24 cellular contexts compared by ENCODE assay signal in genomic region chr15:41637086-41637485, GRCh38. TPM values are rescaled to one million over a fixed set of nuclear protein-coding genes. Genes with fewer than 3 reads are reported as not detected.
DNase-seq lines count a peak whose midpoint lies in the region; ATAC-seq, FAIRE-seq and TF ChIP-seq lines count a peak whose summit lies in the region.
"Had no signal": no experiment of that assay in that cellular context is flagged by ENCODE, and none has a peak within 500 bp of the region (broad histone marks: within the 10 kb centered on the region; RNA-seq: fewer than 3 reads in every experiment).

No MANE protein-coding gene starts in this region.

- no peak overlapping the region for H3K4me3 Mint-ChIP-seq in endothelial cell (ENCODE audit: unreplicated experiment)
- no peak overlapping the region for H3K4me3 Mint-ChIP-seq in activated CD8-positive, alpha-beta T cell treated with anti-CD3 and anti-CD28 coated beads, Interleukin-2, amount 10 ng/mL, durations not matched to agents 7 days and 5 days
- H3K4me3 Mint-ChIP-seq: B cell; CD4-positive, CD25-positive, alpha-beta regulatory T cell; CD8-positive, alpha-beta memory T cell; HFFc6 had no signal

- no TSS peak for BruUV-seq in HepG2 (replicated peaks; lab: Mats Ljungman, UMichigan)
- BruUV-seq in Panc1 (replicated peaks; lab: Mats Ljungman, UMichigan) = TSS peak; percentile 33

- no peak for TF ChIP-seq EP300 in HepG2 (IDR thresholded peaks at IDR 0.05; ENCODE audit: low read depth in 2 of 2, low read length in 2 of 2)
- no peak for TF ChIP-seq EP300 in HepG2 (CRISPR knock-in tag; IDR thresholded peaks at IDR 0.05; ENCODE audit: borderline replicate concordance)

- no peaks in the 10 kb centered on the region for H4K20me1 ChIP-seq in HepG2 (ENCODE audit: insufficient read depth, low read length)
- H4K20me1 ChIP-seq: BLaER1 had no signal

- ATAC-seq in HepG2 = no peak
- ATAC-seq in right lobe of liver = no peak
- no peak for ATAC-seq in Panc1
- no peak for ATAC-seq in activated CD8-positive, alpha-beta T cell treated with anti-CD3 and anti-CD28 coated beads, Interleukin-2, amount 10 ng/mL, durations not matched to agents 7 days and 5 days
- ATAC-seq in GM19023 (IDR thresholded peaks at IDR 0.05; ENCODE audit: unreplicated experiment) = no peak

- CTCF ChIA-PET in HepG2 (lab: Yijun Ruan, JAX; ENCODE audit: low intra/inter-chr PET ratio, low total read pairs) (no interaction called here), Panc1 (lab: Charles Lee) (no interaction called here)
- CTCF ChIA-PET in activated CD8-positive, alpha-beta T cell treated with anti-CD3 and anti-CD28 coated beads, Interleukin-2, amount 10 ng/mL, durations not matched to agents 7 days and 5 days (lab: Charles Lee) = no interaction called here

- TF ChIP-seq POLR2A in HepG2 (IDR thresholded peaks at IDR 0.05; ENCODE audit: insufficient read depth in 1 of 2, low read depth in 2 of 2, low read length in 2 of 2) (no peak), right lobe of liver (IDR thresholded peaks at IDR 0.05) (no peak)

- POLR2A ChIA-PET in HepG2 (lab: Yijun Ruan, JAX) = no interaction called here
- POLR2A ChIA-PET in Panc1 (lab: Charles Lee) = interaction anchor here (0.7 kb wide), 1 partner anchor 117 kb away, joined by 9 read pairs; no protein-coding TSS in a partner anchor
- POLR2A ChIA-PET in activated CD8-positive, alpha-beta T cell treated with anti-CD3 and anti-CD28 coated beads, Interleukin-2, amount 10 ng/mL, durations not matched to agents 7 days and 5 days (lab: Charles Lee) = no interaction called here

- DNase-seq in HepG2 (ENCODE audit: low spot score) (no peak), right lobe of liver (no peak), Panc1 (ENCODE audit: low read depth, low spot score) (no peak), endothelial cell (ENCODE audit: low spot score) (no peak)
- no peak for DNase-seq in activated CD8-positive, alpha-beta T cell treated with anti-CD3 and anti-CD28 coated beads, Interleukin-2, amount 10 ng/mL, durations not matched to agents 7 days and 5 days
- no peak for DNase-seq in stimulated activated CD4-positive, alpha-beta T cell treated with anti-CD3 and anti-CD28 coated beads, Interleukin-4, amount 100 ng/mL, for 4 hours
- DNase-seq: Calu3; CD4-positive, CD25-positive, alpha-beta regulatory T cell; CD8-positive, alpha-beta memory T cell; DMS53; DMS79 treated with DMSO at 0.1 percent for 48 hours; GF-D8; GOT3; HFFc6 had no signal

- WGBS in HepG2 (ENCODE audit: low lambda C conversion rate) = 87% methylated on average over 2 of the region's 2 CpGs
- WGBS in right lobe of liver (ENCODE audit: insufficient coverage, low coverage, low lambda C conversion rate, missing lambda C conversion rate) = 62% methylated on average over 2 of the region's 2 CpGs

- intact Hi-C loops in HepG2 (cut with micrococcal nuclease; ENCODE audit: unreplicated experiment) = no loop called here
- intact Hi-C loops in right lobe of liver (cut with DNase I) = no loop called here
- intact Hi-C loops in Panc1 (cut with micrococcal nuclease; ENCODE audit: unreplicated experiment) = no loop called here

- no peak overlapping the region for H3K4me2 ChIP-seq in HepG2 (ENCODE audit: low read depth, low read length)
- H3K4me2 ChIP-seq: BLaER1 had no signal

- H3K9me3 Mint-ChIP-seq in endothelial cell (ENCODE audit: unreplicated experiment) = no peaks in the 10 kb centered on the region
- H3K9me3 Mint-ChIP-seq in activated CD8-positive, alpha-beta T cell treated with anti-CD3 and anti-CD28 coated beads, Interleukin-2, amount 10 ng/mL, durations not matched to agents 7 days and 5 days (ENCODE audit: insufficient read depth) = no peaks in the 10 kb centered on the region
- H3K9me3 Mint-ChIP-seq: CD4-positive, CD25-positive, alpha-beta regulatory T cell; CD8-positive, alpha-beta memory T cell; HFFc6 had no signal

- H3K27me3 ChIP-seq in HepG2 (ENCODE audit: control insufficient read depth in 1 of 2, insufficient read depth in 2 of 2, low read length in 2 of 2) (no peaks in the 10 kb centered on the region), right lobe of liver (no peaks in the 10 kb centered on the region), Panc1 (ENCODE audit: control insufficient read depth, insufficient read depth, low read length) (no peaks in the 10 kb centered on the region)
- H3K27me3 ChIP-seq: BLaER1 had no signal

- peaks cover 31% of the 10 kb centered on the region for H3K4me1 ChIP-seq in HepG2 (ENCODE audit: insufficient read depth, low read length)
- no peaks in the 10 kb centered on the region for H3K4me1 ChIP-seq in right lobe of liver
- H3K4me1 ChIP-seq in Panc1 (ENCODE audit: control insufficient read depth, insufficient read depth, low read length) = peaks cover 24% of the 10 kb centered on the region

- H3K27ac Mint-ChIP-seq in endothelial cell (ENCODE audit: unreplicated experiment) = peak overlapping the region; percentile 0
- H3K27ac Mint-ChIP-seq in activated CD8-positive, alpha-beta T cell treated with anti-CD3 and anti-CD28 coated beads, Interleukin-2, amount 10 ng/mL, durations not matched to agents 7 days and 5 days = no peak overlapping the region
- H3K27ac Mint-ChIP-seq: B cell, HFFc6 had no signal

- no peak for FAIRE-seq in HepG2 (lab: Jason Lieb, UNC)
- FAIRE-seq: A204.1, GM12891, GM18507, H54 had no signal

- in situ Hi-C loops in HepG2 (cut with HindIII; ENCODE audit: extremely low pct_ligation_motif_present, low pct_unique_long_range_greater_than_20kb) (no loop called here), Panc1 (cut with HindIII; ENCODE audit: low pct_unique_long_range_greater_than_20kb, low sequenced_read_pairs) (no loop called here)

- peaks cover 4% of the 10 kb centered on the region for H3K36me3 Mint-ChIP-seq in endothelial cell (ENCODE audit: low read depth, unreplicated experiment)
- H3K36me3 Mint-ChIP-seq in activated CD8-positive, alpha-beta T cell treated with anti-CD3 and anti-CD28 coated beads, Interleukin-2, amount 10 ng/mL, durations not matched to agents 7 days and 5 days (ENCODE audit: low read depth) = no peaks in the 10 kb centered on the region
- H3K36me3 Mint-ChIP-seq: CD4-positive, CD25-positive, alpha-beta regulatory T cell had no signal

- H3K79me2 ChIP-seq in HepG2 (ENCODE audit: insufficient read depth, low read length) = peaks cover 78% of the 10 kb centered on the region

- peaks cover 3% of the 10 kb centered on the region for H3K27me3 Mint-ChIP-seq in endothelial cell (ENCODE audit: unreplicated experiment)
- no peaks in the 10 kb centered on the region for H3K27me3 Mint-ChIP-seq in activated CD8-positive, alpha-beta T cell treated with anti-CD3 and anti-CD28 coated beads, Interleukin-2, amount 10 ng/mL, durations not matched to agents 7 days and 5 days (ENCODE audit: low read depth)
- H3K27me3 Mint-ChIP-seq: B cell; CD8-positive, alpha-beta memory T cell had no signal

- H3K4me3 ChIP-seq in HepG2 (replicated peaks in 1 of 3; ENCODE audit: insufficient read depth in 1 of 3, low read depth in 2 of 3, low read length in 3 of 3) (no peak overlapping the region), right lobe of liver (no peak overlapping the region), Panc1 (ENCODE audit: low read depth in 2 of 2, low read length in 2 of 2) (no peak overlapping the region)
- H3K4me3 ChIP-seq: BLaER1, HAP-1 had no signal

- no peak for TF ChIP-seq RAD21 in HepG2 (CRISPR knock-in tag; IDR thresholded peaks at IDR 0.05)

- peaks cover 17% of the 10 kb centered on the region for H3K4me1 Mint-ChIP-seq in endothelial cell (ENCODE audit: unreplicated experiment)
- no peaks in the 10 kb centered on the region for H3K4me1 Mint-ChIP-seq in activated CD8-positive, alpha-beta T cell treated with anti-CD3 and anti-CD28 coated beads, Interleukin-2, amount 10 ng/mL, durations not matched to agents 7 days and 5 days (ENCODE audit: low read depth)
- H3K4me1 Mint-ChIP-seq: CD8-positive, alpha-beta memory T cell had no signal

- H3K9me3 ChIP-seq in HepG2 (ENCODE audit: low read length) (no peaks in the 10 kb centered on the region), right lobe of liver (no peaks in the 10 kb centered on the region), Panc1 (ENCODE audit: control insufficient read depth, insufficient read depth, low read depth, low read length) (no peaks in the 10 kb centered on the region)
- H3K9me3 ChIP-seq: BLaER1, HAP-1 had no signal

- no peak overlapping the region for H2AFZ ChIP-seq in HepG2 (ENCODE audit: low read length)

- H3K27ac ChIP-seq in HepG2 (ENCODE audit: extremely low read length, insufficient read depth, low read length) (no peak overlapping the region), right lobe of liver (no peak overlapping the region), Panc1 (ENCODE audit: low read length) (peak overlapping the region; percentile 12; the same call in 1 of the 2 replicates)
- H3K27ac ChIP-seq: 22Rv1, BLaER1, C4-2B had no signal

- TF ChIP-seq CTCF in HepG2 (CRISPR knock-in tag; IDR thresholded peaks at IDR 0.05) (no peak), right lobe of liver (IDR thresholded peaks at IDR 0.05) (no peak), Panc1 (IDR thresholded peaks at IDR 0.05) (no peak), endothelial cell (IDR thresholded peaks at IDR 0.05; ENCODE audit: unreplicated experiment) (no peak)

- H3K36me3 ChIP-seq in HepG2 (replicated peaks in 1 of 2; ENCODE audit: control insufficient read depth in 1 of 2, insufficient read depth in 2 of 2, low read length in 2 of 2) = peaks cover 0 to 6% of the 10 kb centered on the region in 2 experiments; a peak in 1 of 5 replicates
- H3K36me3 ChIP-seq in right lobe of liver = no peaks in the 10 kb centered on the region
- H3K36me3 ChIP-seq in Panc1 (ENCODE audit: control insufficient read depth, insufficient read depth, low read length) = no peaks in the 10 kb centered on the region
- H3K36me3 ChIP-seq: BLaER1, HAP-1 had no signal

- H3K9ac ChIP-seq in HepG2 (ENCODE audit: insufficient read depth, low read depth, low read length) = no peak overlapping the region
- H3K9ac ChIP-seq: BLaER1 had no signal

RNA-seq across cellular contexts. Expression of gene MGA, which starts 23.1 kb away (rescaled TPM):
- total RNA-seq in HepG2 (2016; rRNA removed; fragmentation: Illumina TruSeq; extraction: Trizol) = 59.0 and 71.8 TPM in 2 replicates
- 225 and 267 TPM in 2 replicates for total RNA-seq in HepG2 (2016; cell fraction: cytosol; rRNA removed; fragmentation: Illumina TruSeq; extraction: Trizol; ENCODE audit: low read depth)
- 58.3 and 67.8 TPM in 2 replicates for total RNA-seq in HepG2 (2016; cell fraction: insoluble cytoplasmic fraction; rRNA removed; fragmentation: Illumina TruSeq; extraction: Trizol)
- 138 and 166 TPM in 2 replicates for total RNA-seq in HepG2 (2016; cell fraction: membrane; rRNA removed; fragmentation: Illumina TruSeq; extraction: Trizol)
- 62.7 and 68.1 TPM in 2 replicates for total RNA-seq in HepG2 (2016; cell fraction: nucleus; rRNA removed; fragmentation: Illumina TruSeq; extraction: Trizol)
- 5.3 and 5.5 TPM in 2 replicates for polyA plus RNA-seq in HepG2 (2011; rRNA removed)
- polyA plus RNA-seq in HepG2 (2011; cell fraction: cytosol; rRNA removed) = 2.6 and 3.6 TPM in 2 replicates
- 7.1 and 10.0 TPM in 2 replicates for polyA plus RNA-seq in HepG2 (2011; cell fraction: nucleus; rRNA removed)
- polyA plus RNA-seq in HepG2 (2012) = 8.3 and 10.0 TPM in 2 replicates
- 0.25 and 0.32 TPM in 2 replicates for polyA plus RNA-seq in HepG2 (2016; cell fraction: cytosol; fragmentation: Illumina TruSeq; extraction: Trizol; ENCODE audit: low read depth)
- polyA plus RNA-seq in HepG2 (2016; cell fraction: insoluble cytoplasmic fraction; fragmentation: Illumina TruSeq; extraction: Trizol; ENCODE audit: low read depth) = 10.2 and 10.3 TPM in 2 replicates
- 0.95 and 1.1 TPM in 2 replicates for polyA plus RNA-seq in HepG2 (2016; cell fraction: membrane; fragmentation: Illumina TruSeq; extraction: Trizol; ENCODE audit: low read depth)
- 23.0 and 30.4 TPM in 2 replicates for polyA plus RNA-seq in HepG2 (2016; cell fraction: nucleus; fragmentation: Illumina TruSeq; extraction: Trizol; ENCODE audit: insufficient read depth, low read depth)
- 37.1 and 109 TPM in 2 replicates for polyA minus RNA-seq in HepG2 (2011; rRNA and poly(A)+ RNA removed; ENCODE audit: low replicate concordance)
- 44.4 and 47.0 TPM in 2 replicates for polyA minus RNA-seq in HepG2 (2011; cell fraction: cytosol; rRNA and poly(A)+ RNA removed)
- polyA minus RNA-seq in HepG2 (2011; cell fraction: nucleus; rRNA and poly(A)+ RNA removed) = 72.2 and 82.1 TPM in 2 replicates
- total RNA-seq in right lobe of liver = 10 to 100 TPM; 10.9 to 17.2 (median 12.1) TPM
- total RNA-seq in Panc1 (2021; ENCODE audit: unreplicated experiment) = 43.6 TPM
- polyA plus RNA-seq in Panc1 (2012; ENCODE audit: insufficient read length) = 9.0 TPM
- 48.0 TPM for total RNA-seq in endothelial cell (ENCODE audit: unreplicated experiment)
- total RNA-seq in activated CD8-positive, alpha-beta T cell treated with anti-CD3 and anti-CD28 coated beads, Interleukin-2, amount 10 ng/mL, durations not matched to agents 7 days and 5 days = 10 to 100 TPM; 36.1 to 37.1 TPM
